In the genomic region with DNA sequence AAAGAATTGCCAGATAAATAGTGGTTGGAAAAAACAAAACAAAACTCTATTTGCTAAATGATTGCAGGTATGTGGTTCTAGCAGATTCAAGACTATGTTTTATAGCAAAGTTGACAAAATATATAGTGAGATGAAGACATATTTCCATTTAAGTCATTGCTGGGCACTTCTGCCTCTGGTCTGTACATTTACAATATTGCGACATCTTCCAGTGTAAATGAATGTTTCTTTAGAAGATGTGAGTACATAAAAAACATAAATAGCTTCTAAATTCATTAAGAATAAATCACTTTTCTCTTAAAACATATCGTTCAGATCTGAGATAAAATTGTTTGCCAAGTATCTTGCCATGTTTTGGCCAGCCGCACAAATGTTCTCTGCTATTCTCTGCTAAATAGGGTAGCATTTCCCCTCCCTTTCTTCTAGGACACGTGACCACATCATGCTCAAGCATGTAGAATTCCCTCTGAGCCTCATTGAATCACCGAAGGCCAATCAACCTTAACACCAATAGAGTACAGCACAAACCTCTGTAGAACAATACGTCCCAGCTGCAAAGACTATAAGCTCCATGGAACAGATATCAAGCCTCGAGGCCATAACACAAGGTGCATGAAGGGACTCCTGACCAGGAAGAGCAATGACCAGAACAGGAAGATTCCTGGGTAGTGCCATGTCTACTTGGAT, we compare ENCODE assay signal across 26 cellular contexts.
"Had no signal": no experiment of that assay in that cellular context is flagged by ENCODE, and none has a peak within 500 bp of the region (broad histone marks: within the 10 kb centered on the region; RNA-seq: fewer than 3 reads in every experiment).

No MANE protein-coding gene starts in this region.

- H3K36me3 ChIP-seq: colonic mucosa, pancreas, spleen, suprapubic skin, tibial artery, upper lobe of right lung had no signal

- H3K4me1 Mint-ChIP-seq: memory B cell, neural crest cell had no signal

- H3K27ac ChIP-seq: colonic mucosa, pancreas, spleen, suprapubic skin, tibial artery, upper lobe of right lung had no signal

- H3K4me3 ChIP-seq: colonic mucosa, pancreas, spleen, suprapubic skin, tibial artery, upper lobe of right lung had no signal

- DNase-seq: activated CD4-positive, alpha-beta T cell treated with anti-CD3 and anti-CD28 coated beads for 1 hour; activated CD4-positive, alpha-beta T cell treated with anti-CD3 and anti-CD28 coated beads, Interleukin-2, amount 50 U/mL, for 1 hour; activated CD8-positive, alpha-beta T cell treated with anti-CD3 and anti-CD28 coated beads for 36 hours; activated naive CD8-positive, alpha-beta T cell treated with anti-CD3 and anti-CD28 coated beads, Interleukin-2, amount 50 U/mL, for 24 hours; activated T-cell treated with anti-CD3 and anti-CD28 coated beads, Interleukin-2, amount 50 U/mL, for 4 hours; cerebellar nuclear complex; colonic mucosa; effector CD8-positive, alpha-beta T cell; erythroblast; head of caudate nucleus; hippocampal formation; midbrain; naive thymus-derived CD8-positive, alpha-beta T cell; nucleus accumbens; pancreas; right cardiac atrium; spleen; stimulated activated naive CD4-positive, alpha-beta T cell; T-helper 2 cell; tibial artery; upper lobe of right lung had no signal

- H3K9me3 ChIP-seq: colonic mucosa, pancreas, spleen, suprapubic skin, tibial artery, upper lobe of right lung had no signal

- H3K27ac Mint-ChIP-seq: activated CD8-positive, alpha-beta T cell treated with anti-CD3 and anti-CD28 coated beads for 36 hours; activated naive CD4-positive, alpha-beta T cell treated with anti-CD3 and anti-CD28 coated beads, Interleukin-2, amount 50 U/mL, for 24 hours; activated naive CD8-positive, alpha-beta T cell treated with anti-CD3 and anti-CD28 coated beads, Interleukin-2, amount 50 U/mL, for 24 hours; activated T-helper 2 cell treated with anti-CD3 and anti-CD28 coated beads, Interferon-gamma antibody, Interleukin-2, Interleukin-4, amounts not matched to agents 10 μg/mL and 5 μg/mL and 100 μg/mL, durations not matched to agents 14 hours and 24 hours and 36 hours; memory B cell; naive thymus-derived CD8-positive, alpha-beta T cell had no signal

- H3K9me3 Mint-ChIP-seq: activated CD8-positive, alpha-beta T cell treated with anti-CD3 and anti-CD28 coated beads for 36 hours; activated naive CD4-positive, alpha-beta T cell treated with anti-CD3 and anti-CD28 coated beads, Interleukin-2, amount 50 U/mL, for 24 hours; activated naive CD8-positive, alpha-beta T cell treated with anti-CD3 and anti-CD28 coated beads, Interleukin-2, amount 50 U/mL, for 24 hours; activated T-cell treated with anti-CD3 and anti-CD28 coated beads, Interleukin-2, amount 50 U/mL, for 4 hours; activated T-helper 2 cell treated with anti-CD3 and anti-CD28 coated beads, Interferon-gamma antibody, Interleukin-2, Interleukin-4, amounts not matched to agents 10 μg/mL and 5 μg/mL and 100 μg/mL, durations not matched to agents 14 hours and 24 hours and 36 hours; naive thymus-derived CD8-positive, alpha-beta T cell had no signal

- H3K4me1 ChIP-seq: colonic mucosa, pancreas, spleen, tibial artery, upper lobe of right lung had no signal

- H3K36me3 Mint-ChIP-seq: activated naive CD4-positive, alpha-beta T cell treated with anti-CD3 and anti-CD28 coated beads, Interleukin-2, amount 50 U/mL, for 24 hours; memory B cell; naive thymus-derived CD8-positive, alpha-beta T cell had no signal

- ATAC-seq: activated CD8-positive, alpha-beta T cell treated with anti-CD3 and anti-CD28 coated beads for 36 hours; activated naive CD8-positive, alpha-beta T cell treated with anti-CD3 and anti-CD28 coated beads, Interleukin-2, amount 50 U/mL, for 24 hours; activated T-cell treated with anti-CD3 and anti-CD28 coated beads, Interleukin-2, amount 50 U/mL, for 4 hours; naive thymus-derived CD8-positive, alpha-beta T cell; pancreas; right cardiac atrium; upper lobe of right lung had no signal

- H3K4me3 Mint-ChIP-seq: activated CD8-positive, alpha-beta T cell treated with anti-CD3 and anti-CD28 coated beads for 36 hours; activated naive CD4-positive, alpha-beta T cell treated with anti-CD3 and anti-CD28 coated beads, Interleukin-2, amount 50 U/mL, for 24 hours; activated naive CD8-positive, alpha-beta T cell treated with anti-CD3 and anti-CD28 coated beads, Interleukin-2, amount 50 U/mL, for 24 hours; activated T-cell treated with anti-CD3 and anti-CD28 coated beads, Interleukin-2, amount 50 U/mL, for 4 hours; memory B cell; naive thymus-derived CD8-positive, alpha-beta T cell; neural crest cell had no signal

- H3K27me3 ChIP-seq: colonic mucosa, pancreas, tibial artery had no signal
